Comparison of ENCODE assay signal across 1 cellular context in genomic region chr10:19987931-19988330, GRCh38.
TF ChIP-seq lines count a peak whose summit lies in the region.

No MANE protein-coding gene starts in this region.

TF ChIP-seq in H1, 55 proteins besides CTCF, POLR2A, EP300 and RAD21 (continued from another document):
- TF ChIP-seq CHD7 (IDR thresholded peaks at IDR 0.05; ENCODE audit: insufficient replicate concordance, low read length) = peak; percentile 70
